In genomic region chr14:59189822-59190368, GRCh38 we compare ENCODE assay signal across 8 cellular contexts. TPM values are rescaled to one million over a fixed set of nuclear protein-coding genes. Genes with fewer than 3 reads are reported as not detected.
DNase-seq lines count a peak whose midpoint lies in the region; ATAC-seq and TF ChIP-seq lines count a peak whose summit lies in the region.

No MANE protein-coding gene starts in this region.

- ATAC-seq in GM21515 (IDR thresholded peaks at IDR 0.05; ENCODE audit: unreplicated experiment) (peak; percentile 43), esophagus mucosa (peak; percentile 64)

- H3K4me3 Mint-ChIP-seq in Calu3 (ENCODE audit: low read depth, unreplicated experiment) = peak overlapping the region; percentile 97
- peak overlapping the region; percentile 90 for H3K4me3 Mint-ChIP-seq in activated T-cell treated with anti-CD3 and anti-CD28 coated beads, Interleukin-2, amount 50 U/mL, for 24 hours

- peak overlapping the region; percentile 4; the same call in 1 of the 2 replicates for H2AFZ ChIP-seq in OCI-LY7 (ENCODE audit: low read length)

- peak; percentile 84 for DNase-seq in Calu3
- DNase-seq in OCI-LY7 (ENCODE audit: low spot score) = peak; percentile 83
- peak; percentile 70 for DNase-seq in activated T-cell treated with anti-CD3 and anti-CD28 coated beads, Interleukin-2, amount 50 U/mL, for 24 hours
- DNase-seq in stimulated activated CD8-positive, alpha-beta memory T cell treated with anti-CD3 and anti-CD28 coated beads, Interleukin-4, amount 100 ng/mL, for 48 hours = peak; percentile 85

- peaks cover 16% of the 10 kb centered on the region for H4K20me1 ChIP-seq in OCI-LY7 (ENCODE audit: insufficient read depth, low read length)

- H3K79me2 ChIP-seq in OCI-LY7 (ENCODE audit: insufficient read depth, low read depth, low read length) = peaks cover 59% of the 10 kb centered on the region

- H3K27me3 Mint-ChIP-seq in Calu3 (ENCODE audit: unreplicated experiment) = peaks cover 25% of the 10 kb centered on the region
- H3K27me3 Mint-ChIP-seq in activated T-cell treated with anti-CD3 and anti-CD28 coated beads, Interleukin-2, amount 50 U/mL, for 24 hours = peaks cover 8% of the 10 kb centered on the region

- no peaks in the 10 kb centered on the region for H3K36me3 ChIP-seq in HUES6 (ENCODE audit: control insufficient read depth, insufficient read depth, low read length)
- H3K36me3 ChIP-seq in OCI-LY7 (ENCODE audit: insufficient read depth, low read length) = peaks cover 26% of the 10 kb centered on the region
- H3K36me3 ChIP-seq in muscle layer of colon (ENCODE audit: insufficient read depth, low read length) = no peaks in the 10 kb centered on the region

- H3K4me3 ChIP-seq in HUES6 (ENCODE audit: low read depth, low read length) (peak overlapping the region; percentile 96), OCI-LY7 (ENCODE audit: low read depth, low read length, poor library complexity, severe bottlenecking) (peak overlapping the region; percentile 85), muscle layer of colon (ENCODE audit: low read depth in 1 of 2, low read length in 2 of 2) (peak overlapping the region; percentile 88 to 93)

- H3K27ac ChIP-seq in HUES6 (ENCODE audit: low read depth, low read length) (no peak overlapping the region), OCI-LY7 (ENCODE audit: low read depth, low read length, poor library complexity, severe bottlenecking) (peak overlapping the region; percentile 73), muscle layer of colon (ENCODE audit: low read depth, low read length) (peak overlapping the region; percentile 92)

- H3K9ac ChIP-seq in HUES6 (ENCODE audit: low read length) (peak overlapping the region; percentile 81), muscle layer of colon (ENCODE audit: low read length) (peak overlapping the region; percentile 83)

- TF ChIP-seq CTCF in Calu3 (IDR thresholded peaks at IDR 0.05; ENCODE audit: unreplicated experiment) (no peak), OCI-LY7 (conservative IDR thresholded peaks at IDR 0.05; ENCODE audit: low read length) (no peak)

- POLR2A ChIA-PET in OCI-LY7 (lab: Charles Lee) = interaction anchor here (0.8 to 5.2 kb wide), 8 partner anchors 11 to 171 kb away, joined by 3 to 36 read pairs (median 3); no protein-coding TSS in a partner anchor

- CTCF ChIA-PET in Calu3 (lab: Charles Lee) (interaction anchor here (0.5 to 1.8 kb wide), 4 partner anchors 90 to 295 kb away, joined by 3 to 7 read pairs (median 3); partner anchors contain the start of genes JKAMP and L3HYPDH), OCI-LY7 (lab: Charles Lee; ENCODE audit: unreplicated experiment) (interaction anchor here (1.0 to 1.6 kb wide), 4 partner anchors 12 to 254 kb away, joined by 3 to 4 read pairs (median 4); no protein-coding TSS in a partner anchor)

- BruUV-seq in Calu3 (replicated peaks; lab: Mats Ljungman, UMichigan) = no TSS peak
- BruUV-seq in OCI-LY7 (replicated peaks; lab: Mats Ljungman, UMichigan) = no TSS peak

- peak overlapping the region; percentile 93 for H3K4me2 ChIP-seq in OCI-LY7 (ENCODE audit: low read length)

- no peaks in the 10 kb centered on the region for H3K9me3 Mint-ChIP-seq in Calu3 (ENCODE audit: low read depth, unreplicated experiment)
- no peaks in the 10 kb centered on the region for H3K9me3 Mint-ChIP-seq in activated T-cell treated with anti-CD3 and anti-CD28 coated beads, Interleukin-2, amount 50 U/mL, for 24 hours

- no peaks in the 10 kb centered on the region for H3K9me2 ChIP-seq in OCI-LY7 (ENCODE audit: insufficient read depth, low read length)

- intact Hi-C loops in Calu3 (cut with micrococcal nuclease; ENCODE audit: unreplicated experiment) = loop anchor here (5.0 kb wide), 3 partner anchors 63 to 252 kb away; no protein-coding TSS in a partner anchor
- intact Hi-C loops in OCI-LY7 (cut with micrococcal nuclease; ENCODE audit: unreplicated experiment) = loop anchor here (1.0 to 5.0 kb wide), 5 partner anchors 42 to 1137 kb away; no protein-coding TSS in a partner anchor

- peak overlapping the region; percentile 27 for H3K27ac Mint-ChIP-seq in Calu3 (ENCODE audit: unreplicated experiment)
- peak overlapping the region; percentile 89 for H3K27ac Mint-ChIP-seq in activated T-cell treated with anti-CD3 and anti-CD28 coated beads, Interleukin-2, amount 50 U/mL, for 24 hours

- H3K36me3 Mint-ChIP-seq in Calu3 (ENCODE audit: insufficient read depth, unreplicated experiment) = peaks cover 32% of the 10 kb centered on the region
- H3K36me3 Mint-ChIP-seq in activated T-cell treated with anti-CD3 and anti-CD28 coated beads, Interleukin-2, amount 50 U/mL, for 24 hours (ENCODE audit: low read depth) = peaks cover 6% of the 10 kb centered on the region

- H3K27me3 ChIP-seq in HUES6 (ENCODE audit: control insufficient read depth, insufficient read depth, low read length) (peaks cover 29% of the 10 kb centered on the region), muscle layer of colon (ENCODE audit: control insufficient read depth in 1 of 2, insufficient read depth in 2 of 2, low read length in 2 of 2) (no peaks in the 10 kb centered on the region)

- H3K4me1 Mint-ChIP-seq in Calu3 (ENCODE audit: low read depth, unreplicated experiment) = peaks cover 10% of the 10 kb centered on the region
- peaks cover 21% of the 10 kb centered on the region for H3K4me1 Mint-ChIP-seq in activated T-cell treated with anti-CD3 and anti-CD28 coated beads, Interleukin-2, amount 50 U/mL, for 24 hours (ENCODE audit: low read depth)

- H3K9me3 ChIP-seq in HUES6 (ENCODE audit: control insufficient read depth, insufficient read depth, low read depth, low read length) (no peaks in the 10 kb centered on the region), OCI-LY7 (ENCODE audit: low read length) (no peaks in the 10 kb centered on the region), muscle layer of colon (ENCODE audit: low read length) (no peaks in the 10 kb centered on the region)

- no peaks in the 10 kb centered on the region; the same call in 1 of the 2 replicates for H3K4me1 ChIP-seq in HUES6 (ENCODE audit: control insufficient read depth, insufficient read depth, low read length)
- H3K4me1 ChIP-seq in OCI-LY7 (ENCODE audit: insufficient read depth, low read length, poor library complexity, severe bottlenecking) = peaks cover 63% of the 10 kb centered on the region
- peaks cover 38% of the 10 kb centered on the region for H3K4me1 ChIP-seq in muscle layer of colon (ENCODE audit: insufficient read depth, low read length)

RNA-seq across cellular contexts. Expression of gene DAAM1, which starts 1.4 kb away (rescaled TPM):
- total RNA-seq in Calu3 (2022) (23.2 and 28.9 TPM in 2 replicates), OCI-LY7 (2022) (69.4 and 72.8 TPM in 2 replicates), esophagus mucosa (67.4 TPM)
- total RNA-seq in OCI-LY7 (2014; rRNA removed; shearing (Covaris generic)) = 28.7 and 30.1 TPM in 2 replicates
